ENCODE assay signal across 8 cellular contexts in the genomic region with DNA sequence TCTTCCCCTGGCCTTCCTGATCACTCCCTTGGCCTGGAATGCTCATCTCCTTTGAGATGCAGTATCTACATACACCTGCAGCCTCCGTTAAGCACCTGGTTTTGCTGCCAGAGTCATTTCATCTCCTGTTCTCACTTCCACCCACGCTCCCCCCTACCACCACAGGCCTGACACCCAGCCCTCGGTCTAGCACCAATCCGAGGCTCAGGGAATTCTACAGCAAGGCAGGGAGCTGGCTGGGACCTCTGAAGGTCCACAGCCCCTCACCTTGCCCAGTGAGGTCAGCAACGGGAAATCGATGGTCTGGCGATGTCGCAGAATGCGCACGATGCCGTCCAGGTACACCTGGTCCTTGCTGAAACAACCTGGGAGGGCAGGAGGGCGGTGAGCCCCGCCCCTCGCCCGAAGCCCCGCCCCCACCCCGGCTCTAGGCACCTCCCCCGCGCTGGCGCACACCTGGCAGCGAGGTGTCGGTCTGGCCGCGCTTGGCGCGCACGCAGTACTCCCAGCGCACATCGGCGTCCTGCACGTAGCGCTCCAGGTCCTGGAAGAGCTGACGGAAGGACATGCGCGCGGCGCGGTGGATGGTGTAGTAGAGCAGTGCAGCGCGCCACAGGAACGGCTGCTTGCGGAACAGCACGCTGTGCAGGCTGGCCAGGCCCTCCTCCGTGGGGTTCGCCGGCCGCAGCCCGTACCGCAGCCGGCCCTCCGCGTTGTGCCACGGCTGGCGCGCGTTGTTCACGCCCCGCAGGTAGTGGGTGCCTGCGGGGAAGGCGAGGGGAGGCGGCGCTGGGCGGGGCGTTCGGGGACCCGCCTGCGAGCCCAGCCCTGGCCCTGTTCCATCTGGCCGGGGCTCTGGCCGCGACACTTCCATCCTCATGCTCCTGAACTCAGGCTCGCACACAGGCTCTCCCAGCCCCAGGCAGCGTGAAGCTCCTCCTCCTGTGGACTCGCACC. TPM values are rescaled to one million over a fixed set of nuclear protein-coding genes. Genes with fewer than 3 reads are reported as not detected.
DNase-seq lines count a peak whose midpoint lies in the region; ATAC-seq and TF ChIP-seq lines count a peak whose summit lies in the region.

No MANE protein-coding gene starts in this region.

- H3K36me3 ChIP-seq in BE2C = no peaks in the 10 kb centered on the region

- no peaks in the 10 kb centered on the region for H3K27me3 ChIP-seq in BE2C

- H3K9me3 Mint-ChIP-seq in IgD-negative memory B cell (no peaks in the 10 kb centered on the region), T-cell (no peaks in the 10 kb centered on the region)

- H3K27me3 Mint-ChIP-seq in IgD-negative memory B cell (peaks cover 25% of the 10 kb centered on the region), T-cell (peaks cover 23 to 27% of the 10 kb centered on the region in 2 donors)

- TF ChIP-seq CTCF in BE2C (IDR thresholded peaks at IDR 0.05; ENCODE audit: low read depth, low read length) = no peak

- peak overlapping the region; percentile 63 to 93 (median 75) for H3K4me3 Mint-ChIP-seq in IgD-negative memory B cell
- H3K4me3 Mint-ChIP-seq in T-cell = peak overlapping the region; percentile 63 to 67 (median 64)

- POLR2A ChIA-PET in T-cell (lab: Charles Lee) = interaction anchor here in 1 of 2 donors (0.5 to 0.7 kb wide), 2 partner anchors 46 to 140 kb away, joined by 3 to 7 read pairs; no protein-coding TSS in a partner anchor

- H3K4me1 Mint-ChIP-seq in IgD-negative memory B cell (peaks cover 10 to 15% (median 11%) of the 10 kb centered on the region in 3 donors), T-cell (peaks cover 21 to 34% (median 23%) of the 10 kb centered on the region in 3 donors)

- peak overlapping the region in 2 of 3 donors; percentile 27 to 70 for H3K27ac Mint-ChIP-seq in IgD-negative memory B cell
- no peak overlapping the region for H3K27ac Mint-ChIP-seq in T-cell

- peak overlapping the region; percentile 57 for H3K4me3 ChIP-seq in BE2C (ENCODE audit: low read depth, low read length)

- H3K4me1 ChIP-seq in BE2C = peaks cover 4% of the 10 kb centered on the region; the same call in 1 of the 2 replicates

- peaks cover 1% of the 10 kb centered on the region for H3K36me3 Mint-ChIP-seq in IgD-negative memory B cell
- no peaks in the 10 kb centered on the region for H3K36me3 Mint-ChIP-seq in T-cell

- no peaks in the 10 kb centered on the region for H3K9me3 ChIP-seq in BE2C

- DNase-seq in BE2C (peak; percentile 75), T-cell (peak in 33 of 34 experiments; percentile 31 to 65 (median 52)), cerebellar cortex (ENCODE audit: low spot score) (peak; percentile 77), kidney glomerular epithelial cell (lab: John Stamatoyannopoulos, UW) (peak; percentile 15)
- DNase-seq in stimulated activated naive CD8-positive, alpha-beta T cell treated with anti-CD3 and anti-CD28 coated beads, Interleukin-15, Interleukin-2, amounts not matched to agents 100 U/mL and 50 U/mL, for 24 hours = peak; percentile 53

- CTCF ChIA-PET in T-cell (lab: Charles Lee) = interaction anchor here in 1 of 2 donors (0.6 to 1.2 kb wide), 4 partner anchors 12 to 628 kb away, joined by 3 to 7 read pairs (median 4); partner anchors contain the start of genes FBXL8, RANBP10 and TRADD

- ATAC-seq in T-cell (replicated peaks in 1 of 4) = peak; percentile 44 to 73 (median 52)
- peak; percentile 50 for ATAC-seq in stimulated activated naive CD8-positive, alpha-beta T cell treated with anti-CD3 and anti-CD28 coated beads, Interleukin-15, Interleukin-2, amounts not matched to agents 100 U/mL and 50 U/mL, for 24 hours
- no peak for ATAC-seq in HG03175 (IDR thresholded peaks at IDR 0.05; ENCODE audit: unreplicated experiment)
- ATAC-seq in HG02884 (IDR thresholded peaks at IDR 0.05; ENCODE audit: unreplicated experiment) = no peak

RNA-seq across cellular contexts. Expression of gene MATCAP1, which starts 5.7 kb away (rescaled TPM):
- polyA plus RNA-seq in BE2C (2012; ENCODE audit: insufficient read depth, insufficient read length, low read depth) = 90.9 TPM
- polyA plus RNA-seq in IgD-negative memory B cell = 0.56 TPM
- total RNA-seq in T-cell = 10 to 100 TPM; 11.3 to 16.5 (median 14.8) TPM

RNA-seq across cellular contexts. Expression of gene NOL3, which starts 7.7 kb away (rescaled TPM):
- polyA plus RNA-seq in BE2C (2012; ENCODE audit: insufficient read depth, insufficient read length, low read depth) = 90.0 TPM
- not detected for polyA plus RNA-seq in IgD-negative memory B cell
- total RNA-seq in T-cell = 1 to 10 TPM; 2.1 to 8.0 (median 5.2) TPM

RNA-seq across cellular contexts. Expression of gene EXOC3L1, which starts 11.9 kb away (rescaled TPM):
- polyA plus RNA-seq in BE2C (2012; ENCODE audit: insufficient read depth, insufficient read length, low read depth) = 7.7 TPM
- polyA plus RNA-seq in IgD-negative memory B cell = not detected
- under 1 TPM in 1 of 5 donors, not detected in 4; 0.25 TPM for total RNA-seq in T-cell

RNA-seq across cellular contexts. Expression of gene HSF4, which starts 13.5 kb away (rescaled TPM):
- 37.1 TPM for polyA plus RNA-seq in BE2C (2012; ENCODE audit: insufficient read depth, insufficient read length, low read depth)
- polyA plus RNA-seq in IgD-negative memory B cell = not detected
- total RNA-seq in T-cell = 10 to 100 TPM; 22.3 to 66.3 (median 39.1) TPM

RNA-seq across cellular contexts. Expression of gene E2F4, which starts 13.9 kb away (rescaled TPM):
- polyA plus RNA-seq in BE2C (2012; ENCODE audit: insufficient read depth, insufficient read length, low read depth) = 278 TPM
- polyA plus RNA-seq in IgD-negative memory B cell = 73.7 TPM
- 10 to 100 TPM; 59.4 to 97.1 (median 83.1) TPM for total RNA-seq in T-cell

Comparison
In these comparisons a context has a peak if more than half of its experiments do, and no peak if none do; other contexts are left out.
1. DNase-seq: peak in every context shown above with its lines; median percentile 77 in cerebellar cortex; 75 in BE2C; 53 in stimulated activated naive CD8-positive, alpha-beta T cell treated with anti-CD3 and anti-CD28 coated beads, Interleukin-15, Interleukin-2, amounts not matched to agents 100 U/mL and 50 U/mL, for 24 hours; 52 in T-cell; 15 in kidney glomerular epithelial cell.
2. H3K27ac Mint-ChIP-seq: peak in IgD-negative memory B cell (2 of 3); none in T-cell (0 of 2).
3. ATAC-seq: peak in T-cell (4 of 4) and stimulated activated naive CD8-positive, alpha-beta T cell treated with anti-CD3 and anti-CD28 coated beads, Interleukin-15, Interleukin-2, amounts not matched to agents 100 U/mL and 50 U/mL, for 24 hours (single experiment); none in HG03175 (single experiment) and HG02884 (single experiment).